1 cellular context compared by ENCODE assay signal in the genomic region with DNA sequence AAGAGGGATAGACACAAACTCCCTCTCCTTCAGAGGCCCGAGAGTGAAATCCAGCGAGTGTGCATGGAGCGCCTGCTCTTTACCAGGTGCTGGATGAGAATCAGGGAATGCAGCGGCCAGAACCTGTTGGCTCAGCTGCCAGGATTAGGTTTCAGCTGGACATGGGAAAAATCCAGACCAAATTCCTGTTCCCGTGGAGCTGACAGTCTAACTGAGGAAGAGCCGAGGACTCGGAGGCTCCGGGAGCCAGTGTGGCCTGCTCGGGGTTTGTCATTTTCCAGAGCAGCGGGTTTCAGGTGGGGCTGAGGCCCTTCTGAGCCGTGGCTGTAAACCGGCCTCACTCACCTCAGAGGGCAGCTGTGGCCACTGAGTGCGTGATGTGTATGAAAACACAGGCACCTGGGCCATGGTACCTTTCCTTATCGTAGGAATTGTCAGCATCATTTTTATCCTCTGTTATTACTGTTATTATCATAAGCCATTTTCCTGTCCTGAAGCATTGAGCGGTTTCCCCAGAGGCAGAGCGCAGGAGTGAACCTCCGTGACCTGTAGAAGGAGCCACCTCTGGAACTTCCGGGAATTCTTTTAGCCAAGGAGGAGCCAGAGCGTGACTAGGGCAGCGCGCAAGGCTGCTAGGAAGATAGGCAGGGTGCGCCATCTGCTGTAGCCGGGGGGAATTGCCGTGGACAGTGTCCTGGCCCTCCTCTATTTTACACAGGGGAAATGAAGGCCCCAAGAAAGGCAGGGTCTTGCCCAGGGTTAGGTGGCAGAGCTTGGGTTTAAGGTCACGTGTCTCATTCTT.
TF ChIP-seq lines count a peak whose summit lies in the region.

No MANE protein-coding gene starts in this region.

TF ChIP-seq in HepG2, 621 proteins besides CTCF, POLR2A, EP300 and RAD21 (continued from another document and continues in another):
- TF ChIP-seq, protein P1, sequence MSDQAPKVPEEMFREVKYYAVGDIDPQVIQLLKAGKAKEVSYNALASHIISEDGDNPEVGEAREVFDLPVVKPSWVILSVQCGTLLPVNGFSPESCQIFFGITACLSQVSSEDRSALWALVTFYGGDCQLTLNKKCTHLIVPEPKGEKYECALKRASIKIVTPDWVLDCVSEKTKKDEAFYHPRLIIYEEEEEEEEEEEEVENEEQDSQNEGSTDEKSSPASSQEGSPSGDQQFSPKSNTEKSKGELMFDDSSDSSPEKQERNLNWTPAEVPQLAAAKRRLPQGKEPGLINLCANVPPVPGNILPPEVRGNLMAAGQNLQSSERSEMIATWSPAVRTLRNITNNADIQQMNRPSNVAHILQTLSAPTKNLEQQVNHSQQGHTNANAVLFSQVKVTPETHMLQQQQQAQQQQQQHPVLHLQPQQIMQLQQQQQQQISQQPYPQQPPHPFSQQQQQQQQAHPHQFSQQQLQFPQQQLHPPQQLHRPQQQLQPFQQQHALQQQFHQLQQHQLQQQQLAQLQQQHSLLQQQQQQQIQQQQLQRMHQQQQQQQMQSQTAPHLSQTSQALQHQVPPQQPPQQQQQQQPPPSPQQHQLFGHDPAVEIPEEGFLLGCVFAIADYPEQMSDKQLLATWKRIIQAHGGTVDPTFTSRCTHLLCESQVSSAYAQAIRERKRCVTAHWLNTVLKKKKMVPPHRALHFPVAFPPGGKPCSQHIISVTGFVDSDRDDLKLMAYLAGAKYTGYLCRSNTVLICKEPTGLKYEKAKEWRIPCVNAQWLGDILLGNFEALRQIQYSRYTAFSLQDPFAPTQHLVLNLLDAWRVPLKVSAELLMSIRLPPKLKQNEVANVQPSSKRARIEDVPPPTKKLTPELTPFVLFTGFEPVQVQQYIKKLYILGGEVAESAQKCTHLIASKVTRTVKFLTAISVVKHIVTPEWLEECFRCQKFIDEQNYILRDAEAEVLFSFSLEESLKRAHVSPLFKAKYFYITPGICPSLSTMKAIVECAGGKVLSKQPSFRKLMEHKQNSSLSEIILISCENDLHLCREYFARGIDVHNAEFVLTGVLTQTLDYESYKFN (CRISPR knock-in tag; conservative IDR thresholded peaks at IDR 0.05): peak; percentile 61
- peak; percentile 80; the same call in 1 of the 2 replicates for TF ChIP-seq ZNF350 (CRISPR knock-in tag; IDR thresholded peaks at IDR 0.05; ENCODE audit: borderline replicate concordance, low read depth)
- TF ChIP-seq, protein P2, sequence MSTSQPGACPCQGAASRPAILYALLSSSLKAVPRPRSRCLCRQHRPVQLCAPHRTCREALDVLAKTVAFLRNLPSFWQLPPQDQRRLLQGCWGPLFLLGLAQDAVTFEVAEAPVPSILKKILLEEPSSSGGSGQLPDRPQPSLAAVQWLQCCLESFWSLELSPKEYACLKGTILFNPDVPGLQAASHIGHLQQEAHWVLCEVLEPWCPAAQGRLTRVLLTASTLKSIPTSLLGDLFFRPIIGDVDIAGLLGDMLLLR (CRISPR knock-in tag; IDR thresholded peaks at IDR 0.05): peak; percentile 89; the same call in 1 of the 2 replicates
- peak; percentile 73 for TF ChIP-seq ZEB1 (IDR thresholded peaks at IDR 0.05; ENCODE audit: insufficient replicate concordance, low read depth)
- no peak; the same call in 1 of the 2 replicates for TF ChIP-seq NFE2L1 (CRISPR knock-in tag; IDR thresholded peaks at IDR 0.05; ENCODE audit: borderline replicate concordance)
- TF ChIP-seq, protein P3, sequence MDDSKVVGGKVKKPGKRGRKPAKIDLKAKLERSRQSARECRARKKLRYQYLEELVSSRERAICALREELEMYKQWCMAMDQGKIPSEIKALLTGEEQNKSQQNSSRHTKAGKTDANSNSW (CRISPR knock-in tag; IDR thresholded peaks at IDR 0.05; ENCODE audit: borderline replicate concordance): peak; percentile 85
- TF ChIP-seq ARNT (IDR thresholded peaks at IDR 0.05): no peak
- TF ChIP-seq MED13 (CRISPR knock-in tag; IDR thresholded peaks at IDR 0.05): 0 out of 2 replicates have a peak, but pooled peaks have one; percentile 18
- TF ChIP-seq KLF16 (CRISPR knock-in tag; IDR thresholded peaks at IDR 0.05): peak in 1 of 2 experiments; percentile 84; a peak in 2 of 4 replicates
- TF ChIP-seq ATF1 (CRISPR knock-in tag; IDR thresholded peaks at IDR 0.05): no peak
- TF ChIP-seq, protein P4, sequence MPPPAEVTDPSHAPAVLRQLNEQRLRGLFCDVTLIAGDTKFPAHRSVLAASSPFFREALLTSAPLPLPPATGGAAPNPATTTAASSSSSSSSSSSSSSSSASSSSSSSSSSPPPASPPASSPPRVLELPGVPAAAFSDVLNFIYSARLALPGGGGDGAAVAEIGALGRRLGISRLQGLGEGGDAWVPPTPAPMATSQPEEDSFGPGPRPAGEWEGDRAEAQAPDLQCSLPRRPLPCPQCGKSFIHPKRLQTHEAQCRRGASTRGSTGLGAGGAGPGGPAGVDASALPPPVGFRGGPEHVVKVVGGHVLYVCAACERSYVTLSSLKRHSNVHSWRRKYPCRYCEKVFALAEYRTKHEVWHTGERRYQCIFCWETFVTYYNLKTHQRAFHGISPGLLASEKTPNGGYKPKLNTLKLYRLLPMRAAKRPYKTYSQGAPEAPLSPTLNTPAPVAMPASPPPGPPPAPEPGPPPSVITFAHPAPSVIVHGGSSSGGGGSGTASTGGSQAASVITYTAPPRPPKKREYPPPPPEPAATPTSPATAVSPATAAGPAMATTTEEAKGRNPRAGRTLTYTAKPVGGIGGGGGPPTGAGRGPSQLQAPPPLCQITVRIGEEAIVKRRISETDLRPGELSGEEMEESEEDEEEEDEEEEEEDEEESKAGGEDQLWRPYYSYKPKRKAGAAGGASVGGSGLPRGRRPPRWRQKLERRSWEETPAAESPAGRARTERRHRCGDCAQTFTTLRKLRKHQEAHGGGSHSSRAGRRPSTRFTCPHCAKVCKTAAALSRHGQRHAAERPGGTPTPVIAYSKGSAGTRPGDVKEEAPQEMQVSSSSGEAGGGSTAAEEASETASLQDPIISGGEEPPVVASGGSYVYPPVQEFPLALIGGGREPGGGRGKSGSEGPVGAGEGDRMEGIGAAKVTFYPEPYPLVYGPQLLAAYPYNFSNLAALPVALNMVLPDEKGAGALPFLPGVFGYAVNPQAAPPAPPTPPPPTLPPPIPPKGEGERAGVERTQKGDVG (CRISPR knock-in tag; IDR thresholded peaks at IDR 0.05; ENCODE audit: borderline replicate concordance): 0 out of 2 replicates have a peak, but pooled peaks have one; percentile 61
- TF ChIP-seq ZNF776 (CRISPR knock-in tag; IDR thresholded peaks at IDR 0.05): 0 out of 2 replicates have a peak, but pooled peaks have one; percentile 33
- no peak for TF ChIP-seq HOXA7 (CRISPR knock-in tag; IDR thresholded peaks at IDR 0.05)
- TF ChIP-seq ZNF251 (CRISPR knock-in tag; IDR thresholded peaks at IDR 0.05): 0 out of 2 replicates have a peak, but pooled peaks have one; percentile 63
- TF ChIP-seq TOPORS (CRISPR knock-in tag; IDR thresholded peaks at IDR 0.05): no peak
- TF ChIP-seq RBM39 (IDR thresholded peaks at IDR 0.05; ENCODE audit: low read depth, low read length, poor library complexity, severe bottlenecking): no peak
- 0 out of 2 replicates have a peak, but pooled peaks have one; percentile 26 for TF ChIP-seq ZNF768 (CRISPR knock-in tag; IDR thresholded peaks at IDR 0.05)
- TF ChIP-seq KLF6 (CRISPR knock-in tag; IDR thresholded peaks at IDR 0.05): peak; percentile 55; the same call in 1 of the 2 replicates
- TF ChIP-seq, protein P5, sequence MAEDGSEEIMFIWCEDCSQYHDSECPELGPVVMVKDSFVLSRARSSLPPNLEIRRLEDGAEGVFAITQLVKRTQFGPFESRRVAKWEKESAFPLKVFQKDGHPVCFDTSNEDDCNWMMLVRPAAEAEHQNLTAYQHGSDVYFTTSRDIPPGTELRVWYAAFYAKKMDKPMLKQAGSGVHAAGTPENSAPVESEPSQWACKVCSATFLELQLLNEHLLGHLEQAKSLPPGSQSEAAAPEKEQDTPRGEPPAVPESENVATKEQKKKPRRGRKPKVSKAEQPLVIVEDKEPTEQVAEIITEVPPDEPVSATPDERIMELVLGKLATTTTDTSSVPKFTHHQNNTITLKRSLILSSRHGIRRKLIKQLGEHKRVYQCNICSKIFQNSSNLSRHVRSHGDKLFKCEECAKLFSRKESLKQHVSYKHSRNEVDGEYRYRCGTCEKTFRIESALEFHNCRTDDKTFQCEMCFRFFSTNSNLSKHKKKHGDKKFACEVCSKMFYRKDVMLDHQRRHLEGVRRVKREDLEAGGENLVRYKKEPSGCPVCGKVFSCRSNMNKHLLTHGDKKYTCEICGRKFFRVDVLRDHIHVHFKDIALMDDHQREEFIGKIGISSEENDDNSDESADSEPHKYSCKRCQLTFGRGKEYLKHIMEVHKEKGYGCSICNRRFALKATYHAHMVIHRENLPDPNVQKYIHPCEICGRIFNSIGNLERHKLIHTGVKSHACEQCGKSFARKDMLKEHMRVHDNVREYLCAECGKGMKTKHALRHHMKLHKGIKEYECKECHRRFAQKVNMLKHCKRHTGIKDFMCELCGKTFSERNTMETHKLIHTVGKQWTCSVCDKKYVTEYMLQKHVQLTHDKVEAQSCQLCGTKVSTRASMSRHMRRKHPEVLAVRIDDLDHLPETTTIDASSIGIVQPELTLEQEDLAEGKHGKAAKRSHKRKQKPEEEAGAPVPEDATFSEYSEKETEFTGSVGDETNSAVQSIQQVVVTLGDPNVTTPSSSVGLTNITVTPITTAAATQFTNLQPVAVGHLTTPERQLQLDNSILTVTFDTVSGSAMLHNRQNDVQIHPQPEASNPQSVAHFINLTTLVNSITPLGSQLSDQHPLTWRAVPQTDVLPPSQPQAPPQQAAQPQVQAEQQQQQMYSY (CRISPR knock-in tag; IDR thresholded peaks at IDR 0.05): peak; percentile 8; the same call in 1 of the 2 replicates
- TF ChIP-seq, protein P6, sequence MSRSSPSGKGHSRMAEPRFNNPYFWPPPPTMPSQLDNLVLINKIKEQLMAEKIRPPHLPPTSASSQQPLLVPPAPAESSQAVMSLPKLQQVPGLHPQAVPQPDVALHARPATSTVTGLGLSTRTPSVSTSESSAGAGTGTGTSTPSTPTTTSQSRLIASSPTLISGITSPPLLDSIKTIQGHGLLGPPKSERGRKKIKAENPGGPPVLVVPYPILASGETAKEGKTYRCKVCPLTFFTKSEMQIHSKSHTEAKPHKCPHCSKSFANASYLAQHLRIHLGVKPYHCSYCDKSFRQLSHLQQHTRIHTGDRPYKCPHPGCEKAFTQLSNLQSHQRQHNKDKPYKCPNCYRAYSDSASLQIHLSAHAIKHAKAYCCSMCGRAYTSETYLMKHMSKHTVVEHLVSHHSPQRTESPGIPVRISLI (CRISPR knock-in tag; IDR thresholded peaks at IDR 0.05; ENCODE audit: borderline replicate concordance): 0 out of 2 replicates have a peak, but pooled peaks have one; percentile 36
- TF ChIP-seq SIX1 (CRISPR knock-in tag; IDR thresholded peaks at IDR 0.05; ENCODE audit: borderline replicate concordance): no peak; the same call in 1 of the 2 replicates
- no peak for TF ChIP-seq ARID2 (CRISPR knock-in tag; IDR thresholded peaks at IDR 0.05; ENCODE audit: borderline replicate concordance)
- TF ChIP-seq ZNF274 (CRISPR knock-in tag; IDR thresholded peaks at IDR 0.05): peak; percentile 76; the same call in 1 of the 2 replicates
- TF ChIP-seq, protein P7, sequence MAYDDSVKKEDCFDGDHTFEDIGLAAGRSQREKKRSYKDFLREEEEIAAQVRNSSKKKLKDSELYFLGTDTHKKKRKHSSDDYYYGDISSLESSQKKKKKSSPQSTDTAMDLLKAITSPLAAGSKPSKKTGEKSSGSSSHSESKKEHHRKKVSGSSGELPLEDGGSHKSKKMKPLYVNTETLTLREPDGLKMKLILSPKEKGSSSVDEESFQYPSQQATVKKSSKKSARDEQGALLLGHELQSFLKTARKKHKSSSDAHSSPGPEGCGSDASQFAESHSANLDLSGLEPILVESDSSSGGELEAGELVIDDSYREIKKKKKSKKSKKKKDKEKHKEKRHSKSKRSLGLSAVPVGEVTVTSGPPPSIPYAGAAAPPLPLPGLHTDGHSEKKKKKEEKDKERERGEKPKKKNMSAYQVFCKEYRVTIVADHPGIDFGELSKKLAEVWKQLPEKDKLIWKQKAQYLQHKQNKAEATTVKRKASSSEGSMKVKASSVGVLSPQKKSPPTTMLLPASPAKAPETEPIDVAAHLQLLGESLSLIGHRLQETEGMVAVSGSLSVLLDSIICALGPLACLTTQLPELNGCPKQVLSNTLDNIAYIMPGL (CRISPR knock-in tag; IDR thresholded peaks at IDR 0.05; ENCODE audit: borderline replicate concordance in 1 of 2, low read depth in 1 of 2): peak; percentile 98
- TF ChIP-seq NR3C1 (CRISPR knock-in tag; IDR thresholded peaks at IDR 0.05): no peak
- TF ChIP-seq, protein P8, sequence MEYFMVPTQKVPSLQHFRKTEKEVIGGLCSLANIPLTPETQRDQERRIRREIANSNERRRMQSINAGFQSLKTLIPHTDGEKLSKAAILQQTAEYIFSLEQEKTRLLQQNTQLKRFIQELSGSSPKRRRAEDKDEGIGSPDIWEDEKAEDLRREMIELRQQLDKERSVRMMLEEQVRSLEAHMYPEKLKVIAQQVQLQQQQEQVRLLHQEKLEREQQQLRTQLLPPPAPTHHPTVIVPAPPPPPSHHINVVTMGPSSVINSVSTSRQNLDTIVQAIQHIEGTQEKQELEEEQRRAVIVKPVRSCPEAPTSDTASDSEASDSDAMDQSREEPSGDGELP (IDR thresholded peaks at IDR 0.05; ENCODE audit: borderline replicate concordance, low read depth): no peak; the same call in none of the 2 replicates
- TF ChIP-seq, protein P9, sequence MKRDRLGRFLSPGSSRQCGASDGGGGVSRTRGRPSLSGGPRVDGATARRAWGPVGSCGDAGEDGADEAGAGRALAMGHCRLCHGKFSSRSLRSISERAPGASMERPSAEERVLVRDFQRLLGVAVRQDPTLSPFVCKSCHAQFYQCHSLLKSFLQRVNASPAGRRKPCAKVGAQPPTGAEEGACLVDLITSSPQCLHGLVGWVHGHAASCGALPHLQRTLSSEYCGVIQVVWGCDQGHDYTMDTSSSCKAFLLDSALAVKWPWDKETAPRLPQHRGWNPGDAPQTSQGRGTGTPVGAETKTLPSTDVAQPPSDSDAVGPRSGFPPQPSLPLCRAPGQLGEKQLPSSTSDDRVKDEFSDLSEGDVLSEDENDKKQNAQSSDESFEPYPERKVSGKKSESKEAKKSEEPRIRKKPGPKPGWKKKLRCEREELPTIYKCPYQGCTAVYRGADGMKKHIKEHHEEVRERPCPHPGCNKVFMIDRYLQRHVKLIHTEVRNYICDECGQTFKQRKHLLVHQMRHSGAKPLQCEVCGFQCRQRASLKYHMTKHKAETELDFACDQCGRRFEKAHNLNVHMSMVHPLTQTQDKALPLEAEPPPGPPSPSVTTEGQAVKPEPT (CRISPR knock-in tag; IDR thresholded peaks at IDR 0.05; ENCODE audit: low read depth): peak; percentile 92
- no peak for TF ChIP-seq GTF2F1 (IDR thresholded peaks at IDR 0.05; ENCODE audit: low read length)
- TF ChIP-seq ZSCAN30 (CRISPR knock-in tag; IDR thresholded peaks at IDR 0.05): peak; percentile 87
- no peak for TF ChIP-seq MAFK (conservative IDR thresholded peaks at IDR 0.05 in 1 of 2, IDR thresholded peaks at IDR 0.05 in 1 of 2; ENCODE audit: low read length in 2 of 2)
- TF ChIP-seq ZNF282 (IDR thresholded peaks at IDR 0.05; ENCODE audit: partially characterized antibody): no peak
- TF ChIP-seq PCBP1 (IDR thresholded peaks at IDR 0.05; ENCODE audit: borderline replicate concordance, low read depth, low read length): no peak
- 0 out of 2 replicates have a peak, but pooled peaks have one; percentile 3 for TF ChIP-seq ZIK1 (CRISPR knock-in tag; IDR thresholded peaks at IDR 0.05; ENCODE audit: borderline replicate concordance, low read depth)
